Comparison of ENCODE assay signal across 15 cellular contexts in the genomic region with DNA sequence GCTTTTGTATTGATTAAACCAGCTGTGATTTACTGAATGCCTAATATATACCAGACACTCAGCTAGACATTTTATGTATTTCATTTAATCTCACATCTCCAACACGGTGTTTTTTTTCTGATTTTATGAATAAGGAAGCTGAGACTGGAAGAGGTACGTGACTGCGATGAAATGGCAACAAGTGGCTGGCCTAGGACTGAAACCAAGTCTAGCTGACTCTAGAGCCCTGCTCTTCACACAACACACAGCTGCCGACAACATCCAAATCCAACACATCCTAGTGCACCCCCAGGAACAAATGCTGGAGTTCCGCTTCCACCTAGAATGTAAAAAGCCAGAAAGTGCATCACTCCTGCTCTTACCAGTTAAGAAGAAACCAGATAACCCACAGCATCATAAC.
"Had no signal": no experiment of that assay in that cellular context is flagged by ENCODE, and none has a peak within 500 bp of the region (broad histone marks: within the 10 kb centered on the region; RNA-seq: fewer than 3 reads in every experiment).

No MANE protein-coding gene starts in this region.

- H3K9me3 ChIP-seq: gastrocnemius medialis, left ventricle myocardium inferior, suprapubic skin had no signal

- H3K4me3 ChIP-seq: cardiac muscle cell, coronary artery, gastrocnemius medialis, left ventricle myocardium inferior, SK-N-MC, suprapubic skin had no signal

- H3K27ac Mint-ChIP-seq: type B pancreatic cell had no signal

- H3K4me3 Mint-ChIP-seq: activated naive CD8-positive, alpha-beta T cell treated with anti-CD3 and anti-CD28 coated beads, Interleukin-2, amount 10 ng/mL, durations not matched to agents 7 days and 5 days; activated T-cell treated with anti-CD3 and anti-CD28 coated beads, Interleukin-2, amount 50 U/mL, for 4 hours; type B pancreatic cell had no signal

- DNase-seq: activated CD4-positive, CD25-positive, alpha-beta regulatory T cell; activated naive CD8-positive, alpha-beta T cell treated with anti-CD3 and anti-CD28 coated beads, Interleukin-2, amount 10 ng/mL, durations not matched to agents 7 days and 5 days; activated T-cell treated with anti-CD3 and anti-CD28 coated beads, Interleukin-2, amount 50 U/mL, for 4 hours; effector CD4-positive, alpha-beta T cell; gastrocnemius medialis; kidney; left ventricle myocardium inferior; mesenchymal stem cell; stimulated activated CD4-positive, alpha-beta T cell treated with anti-CD3 and anti-CD28 coated beads, Interleukin-4, amount 100 ng/mL, for 4 hours had no signal

- H3K27ac ChIP-seq: cardiac muscle cell, coronary artery, gastrocnemius medialis, left ventricle myocardium inferior, SK-N-MC, suprapubic skin had no signal

- H3K9me3 Mint-ChIP-seq: activated naive CD8-positive, alpha-beta T cell treated with anti-CD3 and anti-CD28 coated beads, Interleukin-2, amount 10 ng/mL, durations not matched to agents 7 days and 5 days; activated T-cell treated with anti-CD3 and anti-CD28 coated beads, Interleukin-2, amount 50 U/mL, for 4 hours; type B pancreatic cell had no signal

- H3K27me3 ChIP-seq: cardiac muscle cell, gastrocnemius medialis, suprapubic skin had no signal

- H3K4me1 ChIP-seq: gastrocnemius medialis, suprapubic skin had no signal

- H3K27me3 Mint-ChIP-seq: activated naive CD8-positive, alpha-beta T cell treated with anti-CD3 and anti-CD28 coated beads, Interleukin-2, amount 10 ng/mL, durations not matched to agents 7 days and 5 days; type B pancreatic cell had no signal

- ATAC-seq: gastrocnemius medialis, Right ventricle myocardium inferior had no signal
